In genomic region chr11:118908931-118909618, GRCh38 we compare ENCODE assay signal across 8 cellular contexts. TPM values are rescaled to one million over a fixed set of nuclear protein-coding genes. Genes with fewer than 3 reads are reported as not detected.
DNase-seq lines count a peak whose midpoint lies in the region; ATAC-seq and TF ChIP-seq lines count a peak whose summit lies in the region.

No MANE protein-coding gene starts in this region.

- H3K4me2 ChIP-seq in MM.1S (ENCODE audit: low read depth, low read length) = no peak overlapping the region

- DNase-seq in C1 segment of cervical spinal cord (lab: John Stamatoyannopoulos, UW) (peak in 8 of 14 donors; percentile 21 to 82 (median 40)), amniotic epithelial cell (ENCODE audit: low read depth) (peak; percentile 90), left ventricle myocardium inferior (peak; percentile 89), posterior cingulate gyrus (peak in 9 of 10 donors; percentile 57 to 92 (median 66)), MM.1S (no peak)
- no peak for DNase-seq in activated effector memory CD4-positive, alpha-beta T cell treated with Interleukin-2 at 50 U/mL for 16 hours

- H3K36me3 ChIP-seq in left ventricle myocardium inferior (peaks cover 41% of the 10 kb centered on the region), MM.1S (replicated peaks; ENCODE audit: insufficient read depth, low read length) (no peaks in the 10 kb centered on the region)

- H3K27ac ChIP-seq in left ventricle myocardium inferior (replicated peaks) = peak overlapping the region; percentile 96
- no peak overlapping the region for H3K27ac ChIP-seq in MM.1S (ENCODE audit: low read length)

- H3K9ac ChIP-seq in MM.1S (ENCODE audit: low read length) = no peak overlapping the region

- intact Hi-C loops in left ventricle myocardium inferior (cut with micrococcal nuclease) (loop anchor here (10.0 kb wide), 1 partner anchor 46 kb away; the partner anchor contains the start of gene UPK2), posterior cingulate gyrus (cut with DNase I) (loop anchor here (1.0 kb wide), 1 partner anchor 19 kb away; no protein-coding TSS in a partner anchor)

- H3K4me3 ChIP-seq in left ventricle myocardium inferior (peak overlapping the region; percentile 63), MM.1S (ENCODE audit: low read length) (no peak overlapping the region)

- H3K9me2 ChIP-seq in MM.1S (replicated peaks; ENCODE audit: insufficient read depth, low read length) = no peaks in the 10 kb centered on the region

- H3K4me1 ChIP-seq in left ventricle myocardium inferior (peaks cover 81% of the 10 kb centered on the region), MM.1S (ENCODE audit: low read length) (no peaks in the 10 kb centered on the region; the same call in 1 of the 2 replicates)

- H2AFZ ChIP-seq in MM.1S (ENCODE audit: low read length) = no peak overlapping the region

- TF ChIP-seq EP300 in Ishikawa (IDR thresholded peaks at IDR 0.05; ENCODE audit: borderline replicate concordance) = peak; percentile 15; the same call in 1 of the 2 replicates

- H3K9me3 ChIP-seq in left ventricle myocardium inferior (replicated peaks) (no peaks in the 10 kb centered on the region), MM.1S (replicated peaks; ENCODE audit: insufficient read depth, low read length) (no peaks in the 10 kb centered on the region)

- H3K79me2 ChIP-seq in MM.1S (ENCODE audit: low read length) = no peaks in the 10 kb centered on the region

- H4K20me1 ChIP-seq in MM.1S (ENCODE audit: insufficient read depth, low read length) = no peaks in the 10 kb centered on the region

- no peak for TF ChIP-seq RAD21 in Ishikawa (IDR thresholded peaks at IDR 0.05; ENCODE audit: low read depth)

- H3K27me3 ChIP-seq in left ventricle myocardium inferior (ENCODE audit: low read depth) = no peaks in the 10 kb centered on the region
- H3K27me3 ChIP-seq in MM.1S (replicated peaks; ENCODE audit: insufficient read depth, low read length) = no peaks in the 10 kb centered on the region

- H3F3A ChIP-seq in MM.1S (ENCODE audit: insufficient read depth, low read length) = no peaks in the 10 kb centered on the region

- no peak for TF ChIP-seq CTCF in left ventricle myocardium inferior (IDR thresholded peaks at IDR 0.05; ENCODE audit: borderline replicate concordance)
- no peak for TF ChIP-seq CTCF in MM.1S (IDR thresholded peaks at IDR 0.05; ENCODE audit: low read length)

- no peak for ATAC-seq in HG03045 (IDR thresholded peaks at IDR 0.05; ENCODE audit: unreplicated experiment)

TF ChIP-seq in Ishikawa, 13 proteins besides CTCF, POLR2A, EP300 and RAD21:
- peak; percentile 33; the same call in 1 of the 2 replicates for TF ChIP-seq TCF12 (IDR thresholded peaks at IDR 0.05; ENCODE audit: low read depth)
- TF ChIP-seq NFIC (IDR thresholded peaks at IDR 0.05) = 0 out of 2 replicates have a peak, but pooled peaks have one; percentile 4
- TF ChIP-seq USF1 (IDR thresholded peaks at IDR 0.05) = no peak
- 0 out of 2 replicates have a peak, but pooled peaks have one; percentile 5 for TF ChIP-seq TEAD4 (IDR thresholded peaks at IDR 0.05)
- no peak for TF ChIP-seq MAX (IDR thresholded peaks at IDR 0.05)

RNA-seq across cellular contexts. Expression of gene BCL9L, which starts 16.7 kb away (rescaled TPM):
- total RNA-seq in left ventricle myocardium inferior = 43.8 TPM

RNA-seq across cellular contexts. Expression of gene CXCR5, which starts 25.4 kb away (rescaled TPM):
- total RNA-seq in left ventricle myocardium inferior = not detected

RNA-seq across cellular contexts. Expression of gene UPK2, which starts 47.0 kb away (rescaled TPM):
- total RNA-seq in left ventricle myocardium inferior = not detected

Comparison
In these comparisons a context has a peak if more than half of its experiments do, and no peak if none do; other contexts are left out.
1. DNase-seq: peak in C1 segment of cervical spinal cord (8 of 14), amniotic epithelial cell (single experiment), left ventricle myocardium inferior (single experiment) and posterior cingulate gyrus (9 of 10); none in activated effector memory CD4-positive, alpha-beta T cell treated with Interleukin-2 at 50 U/mL for 16 hours (single experiment) and MM.1S (single experiment).